ENCODE assay signal across 8 cellular contexts in the genomic region with DNA sequence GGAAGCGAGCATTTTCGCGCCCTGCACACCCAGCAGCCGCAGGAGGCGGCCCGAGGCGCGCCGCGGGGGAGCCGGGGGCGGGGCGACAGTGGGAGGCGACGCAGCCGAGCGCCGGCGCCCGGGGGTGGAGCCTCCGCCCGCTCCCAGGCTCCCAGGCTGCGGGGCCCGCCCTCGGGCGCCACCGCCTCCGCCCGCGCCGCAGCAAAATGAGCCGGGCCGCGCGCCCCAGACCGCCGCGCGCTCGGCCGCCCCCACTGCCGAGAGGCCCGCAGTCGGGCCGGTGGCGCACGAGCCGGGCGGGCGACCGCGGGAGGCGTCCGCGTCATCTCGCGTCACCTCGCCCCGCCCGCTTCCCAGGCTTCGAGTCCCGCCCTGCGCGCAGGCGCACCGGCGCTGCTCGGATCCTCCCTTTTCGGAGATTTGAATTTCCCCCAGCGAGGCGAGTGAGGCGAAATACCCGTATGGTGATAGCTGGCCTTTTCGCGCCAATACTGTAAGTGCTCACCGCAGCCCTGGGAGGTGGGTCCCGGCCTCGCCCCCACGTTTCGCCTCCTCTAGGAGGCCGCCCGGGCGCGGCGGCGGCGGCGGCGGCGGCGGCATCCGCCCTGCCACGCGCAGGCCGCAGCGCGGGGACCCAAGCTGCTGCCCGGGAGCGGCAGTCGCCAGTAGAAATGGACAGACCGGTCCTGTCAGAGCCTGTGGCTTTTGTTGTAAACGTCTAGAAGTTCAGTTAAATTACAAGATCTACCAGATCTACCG. TPM values are rescaled to one million over a fixed set of nuclear protein-coding genes. Genes with fewer than 3 reads are reported as not detected.
DNase-seq lines count a peak whose midpoint lies in the region; ATAC-seq and TF ChIP-seq lines count a peak whose summit lies in the region.

A gene with protein sequence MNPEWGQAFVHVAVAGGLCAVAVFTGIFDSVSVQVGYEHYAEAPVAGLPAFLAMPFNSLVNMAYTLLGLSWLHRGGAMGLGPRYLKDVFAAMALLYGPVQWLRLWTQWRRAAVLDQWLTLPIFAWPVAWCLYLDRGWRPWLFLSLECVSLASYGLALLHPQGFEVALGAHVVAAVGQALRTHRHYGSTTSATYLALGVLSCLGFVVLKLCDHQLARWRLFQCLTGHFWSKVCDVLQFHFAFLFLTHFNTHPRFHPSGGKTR (plus strand): TSS at position 387 of the 759 bp plus-strand sequence. CDS start 9,309 bp downstream, outside the sequence.

- H3K4me1 Mint-ChIP-seq in activated T-helper 2 cell treated with anti-CD3 and anti-CD28 coated beads, Interferon-gamma antibody, Interleukin-2, Interleukin-4, amounts not matched to agents 10 μg/mL and 5 μg/mL and 100 μg/mL, durations not matched to agents 14 hours and 24 hours and 36 hours (ENCODE audit: low read depth) = peaks cover 27% of the 10 kb centered on the region
- peaks cover 32 to 33% of the 10 kb centered on the region in 2 donors for H3K4me1 Mint-ChIP-seq in natural killer cell

- H3K36me3 Mint-ChIP-seq in activated T-helper 2 cell treated with anti-CD3 and anti-CD28 coated beads, Interferon-gamma antibody, Interleukin-2, Interleukin-4, amounts not matched to agents 10 μg/mL and 5 μg/mL and 100 μg/mL, durations not matched to agents 14 hours and 24 hours and 36 hours (ENCODE audit: low read depth) = peaks cover 31% of the 10 kb centered on the region
- no peaks in the 10 kb centered on the region for H3K36me3 Mint-ChIP-seq in natural killer cell

- H3K4me3 Mint-ChIP-seq in activated T-helper 2 cell treated with anti-CD3 and anti-CD28 coated beads, Interferon-gamma antibody, Interleukin-2, Interleukin-4, amounts not matched to agents 10 μg/mL and 5 μg/mL and 100 μg/mL, durations not matched to agents 14 hours and 24 hours and 36 hours (ENCODE audit: low read depth) = peak within 1 kb of the TSS; percentile 100
- H3K4me3 Mint-ChIP-seq in natural killer cell = peak within 1 kb of the TSS; percentile 100

- no peaks in the 10 kb centered on the region for H3K27me3 ChIP-seq in H7 (ENCODE audit: control insufficient read depth, insufficient read depth, low read length)

- intact Hi-C loops in activated T-helper 2 cell treated with anti-CD3 and anti-CD28 coated beads, Interferon-gamma antibody, Interleukin-2, Interleukin-4, amounts not matched to agents 10 μg/mL and 5 μg/mL and 100 μg/mL, durations not matched to agents 14 hours and 24 hours and 36 hours (cut with micrococcal nuclease) = loop anchor here (5.0 kb wide), 3 partner anchors 50 to 405 kb away; partner anchors contain the start of genes EMD and MECP2
- intact Hi-C loops in natural killer cell (cut with micrococcal nuclease) = no loop called here

- H3K36me3 ChIP-seq in H7 (replicated peaks; ENCODE audit: control insufficient read depth, insufficient read depth, low read length) = no peaks in the 10 kb centered on the region

- DNase-seq in EL = peak; percentile 88
- peak; percentile 98 for DNase-seq in H7
- DNase-seq in LoVo (ENCODE audit: low spot score) = peak; percentile 83
- DNase-seq in RPMI8226 = peak; percentile 94
- DNase-seq in activated T-helper 2 cell treated with anti-CD3 and anti-CD28 coated beads, Interferon-gamma antibody, Interleukin-2, Interleukin-4, amounts not matched to agents 10 μg/mL and 5 μg/mL and 100 μg/mL, durations not matched to agents 14 hours and 24 hours and 36 hours (ENCODE audit: low spot score) = peak; percentile 86
- peak; percentile 90 for DNase-seq in fibroblast of mammary gland (ENCODE audit: low read depth)
- DNase-seq in natural killer cell = peak; percentile 83
- DNase-seq in stimulated activated naive CD4-positive, alpha-beta T cell (lab: John Stamatoyannopoulos, UW) = peak; percentile 82 to 96 (median 82)

- ATAC-seq in natural killer cell = peak; percentile 61 to 76 (median 63)

- H3K9me3 Mint-ChIP-seq in activated T-helper 2 cell treated with anti-CD3 and anti-CD28 coated beads, Interferon-gamma antibody, Interleukin-2, Interleukin-4, amounts not matched to agents 10 μg/mL and 5 μg/mL and 100 μg/mL, durations not matched to agents 14 hours and 24 hours and 36 hours = no peaks in the 10 kb centered on the region
- no peaks in the 10 kb centered on the region for H3K9me3 Mint-ChIP-seq in natural killer cell

- H3K27me3 Mint-ChIP-seq in activated T-helper 2 cell treated with anti-CD3 and anti-CD28 coated beads, Interferon-gamma antibody, Interleukin-2, Interleukin-4, amounts not matched to agents 10 μg/mL and 5 μg/mL and 100 μg/mL, durations not matched to agents 14 hours and 24 hours and 36 hours (ENCODE audit: low read depth) = no peaks in the 10 kb centered on the region
- H3K27me3 Mint-ChIP-seq in natural killer cell (ENCODE audit: low read depth in 2 of 2) = no peaks in the 10 kb centered on the region

- TF ChIP-seq CTCF in fibroblast of mammary gland (conservative IDR thresholded peaks at IDR 0.05; ENCODE audit: control insufficient read depth, insufficient read depth, low read depth, low read length) (no peak), natural killer cell (IDR thresholded peaks at IDR 0.05) (no peak)

- peak within 1 kb of the TSS; percentile 100 for H3K27ac Mint-ChIP-seq in activated T-helper 2 cell treated with anti-CD3 and anti-CD28 coated beads, Interferon-gamma antibody, Interleukin-2, Interleukin-4, amounts not matched to agents 10 μg/mL and 5 μg/mL and 100 μg/mL, durations not matched to agents 14 hours and 24 hours and 36 hours
- peak within 1 kb of the TSS; percentile 99 to 100 for H3K27ac Mint-ChIP-seq in natural killer cell

- H3K4me3 ChIP-seq in H7 (ENCODE audit: insufficient read depth, low read depth, low read length) (peak within 1 kb of the TSS; percentile 96), fibroblast of mammary gland (ENCODE audit: control insufficient read depth, low read depth, low read length) (peak within 1 kb of the TSS; percentile 95)

RNA-seq across cellular contexts. Expression of the gene that starts here (rescaled TPM):
- total RNA-seq in H7 (2014; rRNA removed; shearing (Covaris generic)) = 8.8 and 9.5 TPM in 2 replicates
- total RNA-seq in activated T-helper 2 cell treated with anti-CD3 and anti-CD28 coated beads, Interferon-gamma antibody, Interleukin-2, Interleukin-4, amounts not matched to agents 10 μg/mL and 5 μg/mL and 100 μg/mL, durations not matched to agents 14 hours and 24 hours and 36 hours = 2.1 and 2.7 TPM in 2 replicates
- 1 to 10 TPM; 1.2 to 4.3 (median 1.4) TPM for total RNA-seq in natural killer cell

Comparison
In these comparisons a context has a peak if more than half of its experiments do, and no peak if none do; other contexts are left out.
1. Peak in every context shown above with its lines: DNase-seq, ATAC-seq and H3K4me3 ChIP-seq.